In the genomic region with DNA sequence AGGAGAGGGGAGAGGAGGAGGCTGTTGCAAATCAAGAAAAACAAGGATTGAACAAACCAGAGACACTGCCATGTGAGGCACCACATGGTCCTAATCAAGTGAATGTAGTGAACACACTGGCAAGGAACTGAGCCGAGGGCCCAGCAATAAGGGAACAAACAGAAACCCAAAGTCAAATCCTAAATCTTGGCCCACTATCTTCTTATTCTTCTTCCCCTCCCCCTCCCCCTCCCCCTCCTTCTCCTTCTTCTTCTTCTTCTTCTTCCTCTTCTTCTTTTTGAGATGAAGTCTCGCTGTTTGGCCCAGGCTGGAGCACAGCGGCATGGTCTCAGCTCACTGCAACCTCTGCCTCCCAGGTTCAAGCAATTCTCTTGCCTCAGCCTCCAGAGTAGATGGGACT, we compare ENCODE assay signal across 34 cellular contexts.
"Had no signal": no experiment of that assay in that cellular context is flagged by ENCODE, and none has a peak within 500 bp of the region (broad histone marks: within the 10 kb centered on the region; RNA-seq: fewer than 3 reads in every experiment).

No MANE protein-coding gene starts in this region.

- H3K27me3 ChIP-seq: MG63 had no signal

- H3K4me3 ChIP-seq: MG63 had no signal

- H3K9ac ChIP-seq: KMS-11 had no signal

- H3K27ac ChIP-seq: KMS-11 had no signal

- H3K36me3 ChIP-seq: MG63 had no signal

- DNase-seq: Karpas-422, Kasumi-1, MG63, MM.1S, MV-4-11, NCI-H1048, NCI-H1092, NCI-H1092 treated with DMSO at 0.1 percent for 48 hours, NCI-H1105, NCI-H1105 treated with DMSO at 0.1 percent for 48 hours, NCI-H1417, NCI-H1436, NCI-H1436 treated with DMSO at 0.1 percent for 48 hours, NCI-H146, NCI-H1694, NCI-H1694 treated with DMSO at 0.1 percent for 48 hours, NCI-H187, NCI-H187 treated with DMSO at 0.1 percent for 48 hours, NCI-H1930, NCI-H2029, NCI-H2029 treated with DMSO at 0.1 percent for 48 hours, NCI-H2081, NCI-H2081 treated with DMSO at 0.1 percent for 48 hours, NCI-H2107, NCI-H2171, NCI-H2171 treated with DMSO at 0.1 percent for 48 hours, NCI-H2227 treated with DMSO at 0.1 percent for 48 hours, NCI-H226, NCI-H345, NCI-H446, NCI-H446 treated with DMSO at 0.1 percent for 48 hours, NCI-H510A, NCI-H510A treated with DMSO at 0.1 percent for 48 hours had no signal

- H3K4me2 ChIP-seq: KMS-11 had no signal

- H3K9me3 ChIP-seq: MG63 had no signal
